In the genomic region with DNA sequence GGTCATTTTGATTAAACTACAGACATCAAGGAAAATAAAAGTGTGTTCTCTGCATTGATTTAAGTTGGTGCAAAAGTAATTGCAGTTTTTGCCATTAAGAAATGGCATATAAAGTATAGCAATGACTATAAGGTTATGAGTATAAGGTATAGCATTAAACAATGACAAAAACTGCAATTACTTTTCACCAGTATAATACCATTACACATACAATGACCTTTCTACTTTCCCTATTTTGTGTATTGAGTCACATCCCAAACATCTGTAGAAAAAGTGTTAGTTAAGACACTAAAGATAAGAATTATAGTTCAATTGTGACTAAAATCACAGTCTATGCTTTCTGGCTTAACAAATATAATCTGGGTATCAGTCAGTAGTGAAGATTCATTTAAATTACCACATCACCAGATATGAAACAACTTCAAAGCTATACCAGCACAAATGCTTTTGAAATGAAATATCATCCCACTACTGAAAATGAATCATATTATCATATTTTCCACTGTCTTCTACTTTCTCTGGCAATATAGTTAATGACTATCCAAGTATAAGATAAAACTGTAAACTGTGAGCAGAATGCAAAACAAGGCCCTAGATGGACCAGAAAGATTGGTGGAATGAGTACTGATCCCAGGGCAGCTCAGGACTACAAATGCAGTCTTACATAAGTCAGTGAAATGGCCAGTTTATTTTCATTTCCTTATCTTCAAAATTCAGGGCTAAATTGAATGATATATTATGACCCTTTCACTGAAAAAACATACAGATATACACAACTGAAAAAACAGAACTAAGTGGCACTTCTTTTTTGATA, we compare ENCODE assay signal across 21 cellular contexts.
"Had no signal": no experiment of that assay in that cellular context is flagged by ENCODE, and none has a peak within 500 bp of the region (broad histone marks: within the 10 kb centered on the region; RNA-seq: fewer than 3 reads in every experiment).

No MANE protein-coding gene starts in this region.

- H3K36me3 Mint-ChIP-seq: activated naive CD8-positive, alpha-beta T cell treated with anti-CD3 and anti-CD28 coated beads, Interleukin-2, amount 10 ng/mL, durations not matched to agents 7 days and 5 days had no signal

- FAIRE-seq: frontal cortex, kidney had no signal

- H3K4me1 Mint-ChIP-seq: activated naive CD8-positive, alpha-beta T cell treated with anti-CD3 and anti-CD28 coated beads, Interleukin-2, amount 10 ng/mL, durations not matched to agents 7 days and 5 days; central memory CD8-positive, alpha-beta T cell had no signal

- H3K9me3 Mint-ChIP-seq: activated naive CD8-positive, alpha-beta T cell treated with anti-CD3 and anti-CD28 coated beads, Interleukin-2, amount 10 ng/mL, durations not matched to agents 7 days and 5 days had no signal

- H3K9me3 ChIP-seq: colonic mucosa, stomach, vagina had no signal

- H3K27me3 ChIP-seq: brain microvascular endothelial cell, colonic mucosa, right atrium auricular region, stomach, vagina had no signal

- H3K36me3 ChIP-seq: brain microvascular endothelial cell, colonic mucosa, right atrium auricular region, stomach, vagina had no signal

- H3K4me3 ChIP-seq: colonic mucosa, lung, right atrium auricular region, SK-N-MC, stomach, vagina had no signal

- H3K27ac Mint-ChIP-seq: activated naive CD8-positive, alpha-beta T cell treated with anti-CD3 and anti-CD28 coated beads, Interleukin-2, amount 10 ng/mL, durations not matched to agents 7 days and 5 days; endodermal cell; progenitor cell of endocrine pancreas had no signal

- H3K27ac ChIP-seq: brain microvascular endothelial cell, colonic mucosa, right atrium auricular region, SK-N-MC, stomach, vagina had no signal

- H3K4me1 ChIP-seq: colonic mucosa, right atrium auricular region, stomach, vagina had no signal

- H3K27me3 Mint-ChIP-seq: central memory CD8-positive, alpha-beta T cell; progenitor cell of endocrine pancreas had no signal

- H3K4me3 Mint-ChIP-seq: activated naive CD8-positive, alpha-beta T cell treated with anti-CD3 and anti-CD28 coated beads, Interleukin-2, amount 10 ng/mL, durations not matched to agents 7 days and 5 days; central memory CD8-positive, alpha-beta T cell; endodermal cell had no signal

- ATAC-seq: left lobe of liver had no signal

- DNase-seq: activated CD4-positive, alpha-beta T cell treated with anti-CD3 and anti-CD28 coated beads, Interleukin-2, amount 50 U/mL, for 4 hours; activated gamma-delta T cell; activated naive CD8-positive, alpha-beta T cell treated with anti-CD3 and anti-CD28 coated beads, Interleukin-2, amount 10 ng/mL, durations not matched to agents 7 days and 5 days; anterior cingulate cortex; brain microvascular endothelial cell; colonic mucosa; endodermal cell; erythroblast; kidney; stomach; T-helper 1 cell; T-helper 9 cell; trophoblast cell had no signal
